9 cellular contexts compared by ENCODE assay signal in genomic region chr1:53949023-53949611, GRCh38. TPM values are rescaled to one million over a fixed set of nuclear protein-coding genes. Genes with fewer than 3 reads are reported as not detected.
DNase-seq lines count a peak whose midpoint lies in the region; ATAC-seq and TF ChIP-seq lines count a peak whose summit lies in the region.
"Had no signal": no experiment of that assay in that cellular context is flagged by ENCODE, and none has a peak within 500 bp of the region (broad histone marks: within the 10 kb centered on the region; RNA-seq: fewer than 3 reads in every experiment).

No MANE protein-coding gene starts in this region.

- peak; percentile 45 for TF ChIP-seq CTCF in CD4-positive, alpha-beta T cell (IDR thresholded peaks at IDR 0.05)
- peak; percentile 65 for TF ChIP-seq CTCF in GM12874 (IDR thresholded peaks at IDR 0.05; ENCODE audit: insufficient read depth, low read depth, low read length)
- TF ChIP-seq CTCF in coronary artery (IDR thresholded peaks at IDR 0.05) = peak; percentile 34
- peak; percentile 68 for TF ChIP-seq CTCF in osteocyte (IDR thresholded peaks at IDR 0.05)

- CTCF ChIA-PET in CD4-positive, alpha-beta T cell (lab: Charles Lee) = interaction anchor here (1.3 to 4.0 kb wide), 3 partner anchors 10 to 88 kb away, joined by 3 to 22 read pairs (median 14); no protein-coding TSS in a partner anchor

- peaks cover 38% of the 10 kb centered on the region for H3K36me3 Mint-ChIP-seq in CD4-positive, alpha-beta T cell (ENCODE audit: low read depth)
- H3K36me3 Mint-ChIP-seq in osteocyte (ENCODE audit: unreplicated experiment) = peaks cover 9% of the 10 kb centered on the region

- intact Hi-C loops in CD4-positive, alpha-beta T cell (cut with DNase I, micrococcal nuclease) = loop anchor here (1.0 to 10.0 kb wide), 10 partner anchors 70 to 1894 kb away; partner anchors contain the start of genes BTF3L4 (in 1 of the 2), CC2D1B (in 1 of the 2), LRP8 (in 1 of the 2) and TTC4 (in 1 of the 2)

- no peak for ATAC-seq in CD4-positive, alpha-beta T cell (ENCODE audit: poor library complexity)
- ATAC-seq in HG03571 (IDR thresholded peaks at IDR 0.05; ENCODE audit: unreplicated experiment) = no peak
- no peak for ATAC-seq in HG03439 (IDR thresholded peaks at IDR 0.05; ENCODE audit: unreplicated experiment)
- ATAC-seq: naive thymus-derived CD8-positive, alpha-beta T cell had no signal

- H3K27me3 ChIP-seq in CD4-positive, alpha-beta T cell (ENCODE audit: control insufficient read depth, insufficient read depth, low read length) = no peaks in the 10 kb centered on the region

- H3K9me3 ChIP-seq in CD4-positive, alpha-beta T cell (ENCODE audit: control insufficient read depth, low read length) = no peaks in the 10 kb centered on the region

- H3K4me3 ChIP-seq in coronary artery = no peak overlapping the region

- no peaks in the 10 kb centered on the region for H3K27me3 Mint-ChIP-seq in CD4-positive, alpha-beta T cell
- H3K27me3 Mint-ChIP-seq in osteocyte (ENCODE audit: unreplicated experiment) = no peaks in the 10 kb centered on the region
- H3K27me3 Mint-ChIP-seq: naive thymus-derived CD8-positive, alpha-beta T cell had no signal

- H3K27ac ChIP-seq in CD4-positive, alpha-beta T cell (ENCODE audit: low read depth, low read length) = no peak overlapping the region
- H3K27ac ChIP-seq in coronary artery = no peak overlapping the region

- peak overlapping the region; percentile 62 for H3K4me3 Mint-ChIP-seq in CD4-positive, alpha-beta T cell
- no peak overlapping the region for H3K4me3 Mint-ChIP-seq in osteocyte (ENCODE audit: unreplicated experiment)

- H3K4me1 Mint-ChIP-seq in CD4-positive, alpha-beta T cell (ENCODE audit: low read depth) = peaks cover 41% of the 10 kb centered on the region
- peaks cover 34% of the 10 kb centered on the region for H3K4me1 Mint-ChIP-seq in osteocyte (ENCODE audit: unreplicated experiment)

- POLR2A ChIA-PET in CD4-positive, alpha-beta T cell (lab: Charles Lee) = interaction anchor here (1.0 to 1.5 kb wide), 3 partner anchors 87 to 104 kb away, joined by 3 read pairs; partner anchors contain the start of genes TCEANC2 and TMEM59

- no peaks in the 10 kb centered on the region for H3K9me3 Mint-ChIP-seq in CD4-positive, alpha-beta T cell
- H3K9me3 Mint-ChIP-seq in osteocyte (ENCODE audit: unreplicated experiment) = no peaks in the 10 kb centered on the region
- H3K9me3 Mint-ChIP-seq: naive thymus-derived CD8-positive, alpha-beta T cell had no signal

- DNase-seq in CD4-positive, alpha-beta T cell = no peak
- DNase-seq in NCI-H748 (lab: John Stamatoyannopoulos, UW; ENCODE audit: unreplicated experiment) = peak; percentile 72
- DNase-seq in coronary artery (ENCODE audit: low spot score) = no peak
- DNase-seq in osteocyte (ENCODE audit: extremely low spot score, unreplicated experiment) = no peak
- DNase-seq in 8988T = no peak

- no peak overlapping the region for H3K27ac Mint-ChIP-seq in CD4-positive, alpha-beta T cell
- H3K27ac Mint-ChIP-seq in osteocyte (ENCODE audit: unreplicated experiment) = no peak overlapping the region

RNA-seq across cellular contexts. Expression of gene LRRC42, which starts 3.0 kb away (rescaled TPM):
- total RNA-seq in CD4-positive, alpha-beta T cell = 1 to 10 TPM; 3.9 to 5.0 TPM
- 30.1 and 32.8 TPM in 2 replicates for total RNA-seq in osteocyte

RNA-seq across cellular contexts. Expression of gene IFT25, which starts 3.6 kb away (rescaled TPM):
- total RNA-seq in CD4-positive, alpha-beta T cell = 10 to 100 TPM; 12.7 to 13.9 TPM
- total RNA-seq in osteocyte = 29.2 and 29.9 TPM in 2 replicates

RNA-seq across cellular contexts. Expression of gene DIO1, which starts 55.1 kb away (rescaled TPM):
- total RNA-seq in CD4-positive, alpha-beta T cell = not detected
- not detected in 2 replicates for total RNA-seq in osteocyte
- total RNA-seq: naive thymus-derived CD8-positive, alpha-beta T cell had no signal

RNA-seq across cellular contexts. Expression of gene YIPF1, which starts 59.5 kb away (rescaled TPM):
- 1 to 10 TPM; 4.3 to 5.5 TPM for total RNA-seq in CD4-positive, alpha-beta T cell
- 25.3 and 25.6 TPM in 2 replicates for total RNA-seq in osteocyte
